ENCODE assay signal across 8 cellular contexts in the genomic region with DNA sequence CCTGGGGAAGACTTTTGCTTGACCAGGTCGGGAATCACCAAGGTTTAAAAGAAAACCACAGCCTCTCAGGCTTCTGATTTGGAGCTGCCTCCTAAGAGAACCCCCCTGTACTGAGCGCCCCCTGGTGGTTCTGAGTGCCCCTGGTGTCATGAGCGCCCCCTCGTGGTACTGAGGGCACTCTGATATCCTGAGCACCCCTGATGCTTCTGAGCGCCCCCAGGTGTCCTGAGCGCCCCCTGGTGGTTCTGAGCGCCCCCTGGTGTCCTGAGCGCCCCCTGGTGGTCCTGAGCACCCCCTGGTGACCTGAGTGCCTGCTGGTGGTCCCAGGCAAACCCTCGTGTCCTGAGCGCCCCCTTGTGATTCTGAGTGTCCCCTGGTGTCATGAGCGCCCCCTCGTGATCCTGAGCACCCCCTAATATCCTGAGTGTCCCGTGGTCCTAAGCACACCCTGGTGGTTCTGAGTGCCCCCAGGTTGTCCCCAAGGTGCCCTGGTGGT.
DNase-seq lines count a peak whose midpoint lies in the region; TF ChIP-seq lines count a peak whose summit lies in the region.
"Not testable (repeated sequence)": the region's sequence is repeated elsewhere in the genome, so short reads cannot be mapped to it uniquely, and the experiment has no call there.

No MANE protein-coding gene starts in this region.

- H3K4me1 ChIP-seq in SJCRH30 = not testable (repeated sequence)
- H3K4me1 ChIP-seq in spleen = peaks cover 0 to 19% (median 0%) of the 10 kb centered on the region in 6 donors

- TF ChIP-seq CTCF in HL-60 (IDR thresholded peaks at IDR 0.05; ENCODE audit: insufficient read depth, low read length) = peak; percentile 13
- TF ChIP-seq CTCF in fibroblast of villous mesenchyme (IDR thresholded peaks at IDR 0.05; ENCODE audit: insufficient read depth, low read depth, low read length) = peak; percentile 12
- TF ChIP-seq CTCF in spleen (IDR thresholded peaks at IDR 0.05 in 8 of 11, conservative IDR thresholded peaks at IDR 0.05 in 3 of 11) = peak in 6 of 11 experiments; percentile 14 to 62 (median 40)

- not testable (repeated sequence) for TF ChIP-seq POLR2A in spleen (IDR thresholded peaks at IDR 0.05)

- H3K27ac ChIP-seq in HL-60 (replicated peaks); SJCRH30; spleen: not testable (repeated sequence)

- H3K4me3 ChIP-seq in HL-60 (replicated peaks; ENCODE audit: insufficient read depth, low read length); SJCRH30; fibroblast of villous mesenchyme (ENCODE audit: low read depth, low read length); spleen: not testable (repeated sequence)

- WGBS in spleen, 5 donors = 52 to 70% (median 61%) methylated on average over 6 to 13 of the region's 13 CpGs

- H3K9me3 ChIP-seq in SJCRH30 (replicated peaks); spleen: not testable (repeated sequence)

- H3K27me3 ChIP-seq in HL-60 (ENCODE audit: insufficient read depth, poor library complexity, severe bottlenecking); SJCRH30: not testable (repeated sequence)
- H3K27me3 ChIP-seq in spleen (replicated peaks in 1 of 7) = peaks cover 0 to 18% (median 0%) of the 10 kb centered on the region in 7 donors

- DNase-seq in COLO668 (lab: John Stamatoyannopoulos, UW; ENCODE audit: unreplicated experiment) = peak; percentile 34
- DNase-seq in HL-60 (ENCODE audit: low read depth in 1 of 2, low spot score in 1 of 2) = peak in 1 of 2 experiments; percentile 49
- DNase-seq in SJCRH30 = peak; percentile 13 to 35
- peak; percentile 43 to 64 for DNase-seq in activated CD4-positive, alpha-beta T cell treated with anti-CD3 and anti-CD28 coated beads, Interleukin-2, amount 50 U/mL, for 24 hours (ENCODE audit: low read depth in 1 of 2, low spot score in 1 of 2)
- DNase-seq in activated gamma-delta T cell treated with anti-CD3 and anti-CD28 coated beads, Interleukin-2, amount 50 U/mL, for 16 hours (ENCODE audit: low read depth) = peak; percentile 48
- DNase-seq in fibroblast of villous mesenchyme (ENCODE audit: low read depth); spleen: not testable (repeated sequence)
- peak; percentile 48 for DNase-seq in stimulated activated CD8-positive, alpha-beta memory T cell treated with anti-CD3 and anti-CD28 coated beads, Interleukin-7, amount 100 ng/mL, for 24 hours (ENCODE audit: low read depth)

- not testable (repeated sequence) for H3K36me3 ChIP-seq in SJCRH30, spleen

- intact Hi-C loops in spleen (cut with DNase I; ENCODE audit: low total_unique reads) = not testable (repeated sequence)
